Comparison of ENCODE assay signal across 9 cellular contexts in genomic region chr22:40050258-40050657, GRCh38. TPM values are rescaled to one million over a fixed set of nuclear protein-coding genes. Genes with fewer than 3 reads are reported as not detected.
DNase-seq lines count a peak whose midpoint lies in the region; ATAC-seq and TF ChIP-seq lines count a peak whose summit lies in the region.
"Had no signal": no experiment of that assay in that cellular context is flagged by ENCODE, and none has a peak within 500 bp of the region (broad histone marks: within the 10 kb centered on the region; RNA-seq: fewer than 3 reads in every experiment).

No MANE protein-coding gene starts in this region.

- H3K9ac ChIP-seq in OCI-LY1 (ENCODE audit: low read length), result peak overlapping the region; percentile 61; the same call in 1 of the 2 replicates

- no peak for DNase-seq in stimulated activated naive CD8-positive, alpha-beta T cell treated with anti-CD3 and anti-CD28 coated beads, Interleukin-15, Interleukin-2, amounts not matched to agents 100 U/mL and 50 U/mL, for 24 hours
- DNase-seq in esophagus muscularis mucosa (ENCODE audit: extremely low spot score), result no peak
- no peak for DNase-seq in NCI-H446 treated with DMSO at 0.1 percent for 48 hours (lab: John Stamatoyannopoulos, UW)
- no peak for DNase-seq in NCI-H146 treated with DMSO at 0.1 percent for 48 hours (lab: John Stamatoyannopoulos, UW; ENCODE audit: unreplicated experiment)
- no peak for DNase-seq in type B pancreatic cell (ENCODE audit: extremely low spot score, unreplicated experiment)

- H3K4me3 ChIP-seq in OCI-LY1 (ENCODE audit: low read depth, low read length, poor library complexity, severe bottlenecking) (peak overlapping the region; percentile 45), esophagus muscularis mucosa (no peak overlapping the region)

- no peaks in the 10 kb centered on the region for H3K9me2 ChIP-seq in OCI-LY1 (ENCODE audit: low read depth, low read length)

- no peak for ATAC-seq in stimulated activated naive CD8-positive, alpha-beta T cell treated with anti-CD3 and anti-CD28 coated beads, Interleukin-15, Interleukin-2, amounts not matched to agents 100 U/mL and 50 U/mL, for 24 hours
- peak; percentile 82 for ATAC-seq in HG02938 (IDR thresholded peaks at IDR 0.05; ENCODE audit: unreplicated experiment)
- ATAC-seq: WTC11 had no signal

- TF ChIP-seq EP300 in esophagus muscularis mucosa (IDR thresholded peaks at IDR 0.05), result no peak

- H3K4me1 Mint-ChIP-seq in stimulated activated naive CD8-positive, alpha-beta T cell treated with anti-CD3 and anti-CD28 coated beads, Interleukin-15, Interleukin-2, amounts not matched to agents 100 ng/mL and 50 ng/mL, for 24 hours (ENCODE audit: low read depth), result peaks cover 84% of the 10 kb centered on the region
- H3K4me1 Mint-ChIP-seq in type B pancreatic cell (ENCODE audit: unreplicated experiment), result peaks cover 21% of the 10 kb centered on the region

- TF ChIP-seq CTCF in OCI-LY1 (IDR thresholded peaks at IDR 0.05; ENCODE audit: low read length) (no peak), esophagus muscularis mucosa (IDR thresholded peaks at IDR 0.05) (no peak), type B pancreatic cell (conservative IDR thresholded peaks at IDR 0.05) (no peak)

- peak overlapping the region; percentile 76 for H3K4me2 ChIP-seq in OCI-LY1 (ENCODE audit: low read length)

- H3K27me3 ChIP-seq in OCI-LY1 (ENCODE audit: insufficient read depth, low read length) (no peaks in the 10 kb centered on the region), esophagus muscularis mucosa (no peaks in the 10 kb centered on the region)

- H4K20me1 ChIP-seq in OCI-LY1 (ENCODE audit: insufficient read depth, low read length), result no peaks in the 10 kb centered on the region

- intact Hi-C loops in esophagus muscularis mucosa (cut with DNase I), result no loop called here

- no peak overlapping the region for H2AFZ ChIP-seq in OCI-LY1 (ENCODE audit: low read length)

- H3K27me3 Mint-ChIP-seq in stimulated activated naive CD8-positive, alpha-beta T cell treated with anti-CD3 and anti-CD28 coated beads, Interleukin-15, Interleukin-2, amounts not matched to agents 100 ng/mL and 50 ng/mL, for 24 hours, result no peaks in the 10 kb centered on the region
- H3K27me3 Mint-ChIP-seq in type B pancreatic cell, result peaks cover 3% of the 10 kb centered on the region

- no peaks in the 10 kb centered on the region for H3K9me3 Mint-ChIP-seq in stimulated activated naive CD8-positive, alpha-beta T cell treated with anti-CD3 and anti-CD28 coated beads, Interleukin-15, Interleukin-2, amounts not matched to agents 100 ng/mL and 50 ng/mL, for 24 hours
- H3K9me3 Mint-ChIP-seq in type B pancreatic cell, result no peaks in the 10 kb centered on the region
- H3K9me3 Mint-ChIP-seq: WTC11 had no signal

- peak overlapping the region; percentile 57 for H3K27ac Mint-ChIP-seq in stimulated activated naive CD8-positive, alpha-beta T cell treated with anti-CD3 and anti-CD28 coated beads, Interleukin-15, Interleukin-2, amounts not matched to agents 100 ng/mL and 50 ng/mL, for 24 hours
- no peak overlapping the region for H3K27ac Mint-ChIP-seq in type B pancreatic cell
- H3K27ac Mint-ChIP-seq: WTC11 had no signal

- peak overlapping the region; percentile 97 for H3K27ac ChIP-seq in OCI-LY1 (ENCODE audit: low read depth, low read length, poor library complexity, severe bottlenecking)
- H3K27ac ChIP-seq in esophagus muscularis mucosa (replicated peaks in 1 of 4), result no peak overlapping the region

- WGBS in esophagus muscularis mucosa, result 57% methylated on average over 3 of the region's 3 CpGs

- no peaks in the 10 kb centered on the region for H3K36me3 ChIP-seq in OCI-LY1 (ENCODE audit: insufficient read depth, low read length)
- H3K36me3 ChIP-seq in esophagus muscularis mucosa, result no peaks in the 10 kb centered on the region

- peak overlapping the region; percentile 34 for H3K4me3 Mint-ChIP-seq in stimulated activated naive CD8-positive, alpha-beta T cell treated with anti-CD3 and anti-CD28 coated beads, Interleukin-15, Interleukin-2, amounts not matched to agents 100 ng/mL and 50 ng/mL, for 24 hours
- no peak overlapping the region for H3K4me3 Mint-ChIP-seq in type B pancreatic cell
- H3K4me3 Mint-ChIP-seq: WTC11 had no signal

- H3F3A ChIP-seq in OCI-LY1 (ENCODE audit: insufficient read depth, low read length), result 0 out of 2 replicates have a peak, but pooled peaks cover 2% of the 10 kb centered on the region

- TF ChIP-seq POLR2A in esophagus muscularis mucosa (IDR thresholded peaks at IDR 0.05; ENCODE audit: low read depth), result no peak

- peaks cover 70% of the 10 kb centered on the region for H3K79me2 ChIP-seq in OCI-LY1 (ENCODE audit: insufficient read depth, low read length)

- H3K4me1 ChIP-seq in OCI-LY1 (ENCODE audit: insufficient read depth, low read length, severe bottlenecking) (peaks cover 93% of the 10 kb centered on the region), esophagus muscularis mucosa (peaks cover 30 to 82% (median 53%) of the 10 kb centered on the region in 4 donors)

- H3K9me3 ChIP-seq in OCI-LY1 (ENCODE audit: low read length), result no peaks in the 10 kb centered on the region
- H3K9me3 ChIP-seq in esophagus muscularis mucosa, result no peaks in the 10 kb centered on the region

- no peaks in the 10 kb centered on the region for H3K36me3 Mint-ChIP-seq in stimulated activated naive CD8-positive, alpha-beta T cell treated with anti-CD3 and anti-CD28 coated beads, Interleukin-15, Interleukin-2, amounts not matched to agents 100 ng/mL and 50 ng/mL, for 24 hours (ENCODE audit: low read depth)
- H3K36me3 Mint-ChIP-seq in type B pancreatic cell, result no peaks in the 10 kb centered on the region
- H3K36me3 Mint-ChIP-seq: WTC11 had no signal

RNA-seq across cellular contexts. Expression of gene FAM83F, which starts 55.5 kb away (rescaled TPM):
- total RNA-seq in esophagus muscularis mucosa, result under 1 TPM; 0.19 to 0.66 (median 0.41) TPM
- total RNA-seq in type B pancreatic cell (ENCODE audit: low replicate concordance), result 12.4 and 37.5 TPM in 2 replicates
